In genomic region chr17:78997881-78998280, GRCh38 we compare ENCODE assay signal across 19 cellular contexts. TPM values are rescaled to one million over a fixed set of nuclear protein-coding genes. Genes with fewer than 3 reads are reported as not detected.
A peak's percentile ranks its signal among the peaks of the same experiment; 100 is the strongest.
DNase-seq lines count a peak whose midpoint lies in the region; ATAC-seq, FAIRE-seq and TF ChIP-seq lines count a peak whose summit lies in the region.
"Had no signal": no experiment of that assay in that cellular context is flagged by ENCODE, and none has a peak within 500 bp of the region (broad histone marks: within the 10 kb centered on the region; RNA-seq: fewer than 3 reads in every experiment).

No MANE protein-coding gene starts in this region.

- DNase-seq in activated CD4-positive, alpha-beta T cell treated with anti-CD3 and anti-CD28 coated beads, Interleukin-2, amount 10 ng/mL, durations not matched to agents 7 days and 5 days = no peak
- no peak for DNase-seq in activated CD4-positive, alpha-beta T cell treated with anti-CD3 and anti-CD28 coated beads, Interleukin-2, amount 50 U/mL, for 1 hour
- DNase-seq in coronary artery (ENCODE audit: low spot score) (peak; percentile 72), HepG2 (ENCODE audit: low spot score) (no peak), transverse colon (no peak), upper lobe of left lung (no peak), MG63 (no peak)
- DNase-seq: 8988T; activated CD4-positive, alpha-beta T cell treated with anti-CD3 and anti-CD28 coated beads, Interleukin-2, amount 10 ng/mL, durations not matched to agents 24 days and 14 days; activated T-cell treated with anti-CD3 and anti-CD28 coated beads for 4 hours; DMS79; NCI-H1417; NCI-H82; stimulated activated CD4-positive, alpha-beta T cell treated with anti-CD3 and anti-CD28 coated beads, Interleukin-4, amount 100 ng/mL, for 1 hour had no signal

- WGBS in HepG2 (ENCODE audit: low lambda C conversion rate) = 94% methylated on average over 6 of the region's 6 CpGs
- 40 to 57% methylated on average over 4 to 6 of the region's 6 CpGs for WGBS in transverse colon (ENCODE audit: low coverage in 1 of 2), 2 donors
- WGBS in upper lobe of left lung, 2 donors = 72 to 86% methylated on average over 6 of the region's 6 CpGs

- H3K27ac ChIP-seq in coronary artery (peak overlapping the region; percentile 63 to 82), HepG2 (ENCODE audit: extremely low read length, insufficient read depth, low read length) (no peak overlapping the region), transverse colon (peak overlapping the region; percentile 81 to 89 (median 84)), upper lobe of left lung (peak overlapping the region in 2 of 4 donors; percentile 27 to 40)
- H3K27ac ChIP-seq: neutrophil had no signal

- H3K9me3 ChIP-seq in HepG2 (ENCODE audit: low read length) (no peaks in the 10 kb centered on the region), transverse colon (no peaks in the 10 kb centered on the region), upper lobe of left lung (no peaks in the 10 kb centered on the region), MG63 (no peaks in the 10 kb centered on the region)
- H3K9me3 ChIP-seq: neutrophil had no signal

- peak overlapping the region; percentile 41 for H3K27ac Mint-ChIP-seq in activated CD4-positive, alpha-beta T cell treated with anti-CD3 and anti-CD28 coated beads, Interleukin-2, amount 10 ng/mL, durations not matched to agents 7 days and 5 days
- H3K27ac Mint-ChIP-seq: activated CD4-positive, alpha-beta T cell treated with anti-CD3 and anti-CD28 coated beads, Interleukin-2, amount 10 ng/mL, durations not matched to agents 24 days and 14 days; activated naive CD4-positive, alpha-beta T cell treated with anti-CD3 and anti-CD28 coated beads, Interleukin-2, amount 50 U/mL, for 24 hours had no signal

- no peak overlapping the region for H3K9ac ChIP-seq in HepG2 (ENCODE audit: insufficient read depth, low read depth, low read length)

- peaks cover 3% of the 10 kb centered on the region; the same call in 1 of the 2 replicates for H3K4me1 ChIP-seq in HepG2 (ENCODE audit: insufficient read depth, low read length)
- H3K4me1 ChIP-seq in transverse colon = peaks cover 6 to 94% (median 84%) of the 10 kb centered on the region in 4 donors
- peaks cover 8 to 42% (median 14%) of the 10 kb centered on the region in 4 donors for H3K4me1 ChIP-seq in upper lobe of left lung

- ATAC-seq in HepG2 (no peak), upper lobe of left lung (ENCODE audit: low FRiP score in 2 of 2) (no peak), HG02798 (IDR thresholded peaks at IDR 0.05; ENCODE audit: poor library complexity, unreplicated experiment) (no peak)

- H3K79me2 ChIP-seq in HepG2 (ENCODE audit: insufficient read depth, low read length) = peaks cover 21% of the 10 kb centered on the region

- in situ Hi-C loops in HepG2 (cut with HindIII; ENCODE audit: extremely low pct_ligation_motif_present, low pct_unique_long_range_greater_than_20kb) (no loop called here), transverse colon (cut with MboI; ENCODE audit: low pct_ligation_motif_present in 1 of 4, low pct_unique_long_range_greater_than_20kb in 1 of 4, low sequenced_read_pairs in 3 of 4) (no loop called here)

- no peak for TF ChIP-seq CTCF in coronary artery (IDR thresholded peaks at IDR 0.05)
- no peak for TF ChIP-seq CTCF in HepG2 (CRISPR knock-in tag; IDR thresholded peaks at IDR 0.05)
- no peak for TF ChIP-seq CTCF in transverse colon (IDR thresholded peaks at IDR 0.05)
- TF ChIP-seq CTCF in upper lobe of left lung (IDR thresholded peaks at IDR 0.05) = no peak

- H3K9me3 Mint-ChIP-seq in activated CD4-positive, alpha-beta T cell treated with anti-CD3 and anti-CD28 coated beads, Interleukin-2, amount 10 ng/mL, durations not matched to agents 7 days and 5 days = no peaks in the 10 kb centered on the region
- H3K9me3 Mint-ChIP-seq: activated CD4-positive, alpha-beta T cell treated with anti-CD3 and anti-CD28 coated beads, Interleukin-2, amount 10 ng/mL, durations not matched to agents 24 days and 14 days; activated naive CD4-positive, alpha-beta T cell treated with anti-CD3 and anti-CD28 coated beads, Interleukin-2, amount 50 U/mL, for 24 hours had no signal

- intact Hi-C loops in HepG2 (cut with micrococcal nuclease; ENCODE audit: unreplicated experiment) (no loop called here), transverse colon (cut with DNase I; ENCODE audit: low total_unique reads) (no loop called here)

- TF ChIP-seq RAD21 in HepG2 (CRISPR knock-in tag; IDR thresholded peaks at IDR 0.05) = no peak

- H3K4me2 ChIP-seq in HepG2 (ENCODE audit: low read depth, low read length) = no peak overlapping the region

- CTCF ChIA-PET in activated CD4-positive, alpha-beta T cell treated with anti-CD3 and anti-CD28 coated beads, Interleukin-2, amount 10 ng/mL, durations not matched to agents 7 days and 5 days (lab: Charles Lee) = no interaction called here
- CTCF ChIA-PET in HepG2 (lab: Yijun Ruan, JAX; ENCODE audit: low intra/inter-chr PET ratio, low total read pairs) = no interaction called here

- H3K36me3 ChIP-seq in HepG2 (replicated peaks in 1 of 2; ENCODE audit: control insufficient read depth in 1 of 2, insufficient read depth in 2 of 2, low read length in 2 of 2) (peaks cover 34 to 68% of the 10 kb centered on the region in 2 experiments), transverse colon (peaks cover 0 to 10% (median 0%) of the 10 kb centered on the region in 4 donors), upper lobe of left lung (peaks cover 6 to 78% (median 51%) of the 10 kb centered on the region in 4 donors), MG63 (peaks cover 62% of the 10 kb centered on the region)

- no peak for FAIRE-seq in HepG2 (lab: Jason Lieb, UNC)
- FAIRE-seq: GM18507, GM19239 had no signal

- H2AFZ ChIP-seq in HepG2 (ENCODE audit: low read length) = no peak overlapping the region

- TF ChIP-seq EP300 in HepG2 (IDR thresholded peaks at IDR 0.05; ENCODE audit: low read depth in 2 of 2, low read length in 2 of 2) (no peak), HepG2 (CRISPR knock-in tag; IDR thresholded peaks at IDR 0.05; ENCODE audit: borderline replicate concordance) (no peak), transverse colon (IDR thresholded peaks at IDR 0.05; ENCODE audit: low read depth) (no peak), upper lobe of left lung (IDR thresholded peaks at IDR 0.05) (no peak)

- no peaks in the 10 kb centered on the region for H3K27me3 Mint-ChIP-seq in activated CD4-positive, alpha-beta T cell treated with anti-CD3 and anti-CD28 coated beads, Interleukin-2, amount 10 ng/mL, durations not matched to agents 7 days and 5 days
- H3K27me3 Mint-ChIP-seq: activated CD4-positive, alpha-beta T cell treated with anti-CD3 and anti-CD28 coated beads, Interleukin-2, amount 10 ng/mL, durations not matched to agents 24 days and 14 days; activated naive CD4-positive, alpha-beta T cell treated with anti-CD3 and anti-CD28 coated beads, Interleukin-2, amount 50 U/mL, for 24 hours had no signal

- peaks cover 39% of the 10 kb centered on the region for H3K36me3 Mint-ChIP-seq in activated CD4-positive, alpha-beta T cell treated with anti-CD3 and anti-CD28 coated beads, Interleukin-2, amount 10 ng/mL, durations not matched to agents 7 days and 5 days (ENCODE audit: low read depth)
- H3K36me3 Mint-ChIP-seq: activated naive CD4-positive, alpha-beta T cell treated with anti-CD3 and anti-CD28 coated beads, Interleukin-2, amount 50 U/mL, for 24 hours had no signal

- H3K4me3 ChIP-seq in coronary artery (peak overlapping the region; percentile 7), HepG2 (replicated peaks in 1 of 3; ENCODE audit: insufficient read depth in 1 of 3, low read depth in 2 of 3, low read length in 3 of 3) (no peak overlapping the region), transverse colon (no peak overlapping the region), upper lobe of left lung (no peak overlapping the region), MG63 (no peak overlapping the region)

- no peak overlapping the region for H3K4me3 Mint-ChIP-seq in activated CD4-positive, alpha-beta T cell treated with anti-CD3 and anti-CD28 coated beads, Interleukin-2, amount 10 ng/mL, durations not matched to agents 7 days and 5 days
- H3K4me3 Mint-ChIP-seq: activated CD4-positive, alpha-beta T cell treated with anti-CD3 and anti-CD28 coated beads, Interleukin-2, amount 10 ng/mL, durations not matched to agents 24 days and 14 days; activated naive CD4-positive, alpha-beta T cell treated with anti-CD3 and anti-CD28 coated beads, Interleukin-2, amount 50 U/mL, for 24 hours had no signal

- TF ChIP-seq POLR2A in HepG2 (IDR thresholded peaks at IDR 0.05; ENCODE audit: insufficient read depth in 1 of 2, low read depth in 2 of 2, low read length in 2 of 2) (no peak), transverse colon (IDR thresholded peaks at IDR 0.05) (no peak), upper lobe of left lung (IDR thresholded peaks at IDR 0.05) (no peak)

- BruUV-seq in HepG2 (replicated peaks; lab: Mats Ljungman, UMichigan) = no TSS peak

- H3K4me1 Mint-ChIP-seq in activated CD4-positive, alpha-beta T cell treated with anti-CD3 and anti-CD28 coated beads, Interleukin-2, amount 10 ng/mL, durations not matched to agents 7 days and 5 days = peaks cover 13% of the 10 kb centered on the region

- POLR2A ChIA-PET in activated CD4-positive, alpha-beta T cell treated with anti-CD3 and anti-CD28 coated beads, Interleukin-2, amount 10 ng/mL, durations not matched to agents 7 days and 5 days (lab: Charles Lee) = no interaction called here
- POLR2A ChIA-PET in HepG2 (lab: Yijun Ruan, JAX) = no interaction called here

- H4K20me1 ChIP-seq in HepG2 (ENCODE audit: insufficient read depth, low read length) = no peaks in the 10 kb centered on the region; the same call in 1 of the 2 replicates

- H3K27me3 ChIP-seq in HepG2 (ENCODE audit: control insufficient read depth in 1 of 2, insufficient read depth in 2 of 2, low read length in 2 of 2) = no peaks in the 10 kb centered on the region
- no peaks in the 10 kb centered on the region for H3K27me3 ChIP-seq in transverse colon
- no peaks in the 10 kb centered on the region for H3K27me3 ChIP-seq in upper lobe of left lung
- H3K27me3 ChIP-seq in MG63 = no peaks in the 10 kb centered on the region
- H3K27me3 ChIP-seq: neutrophil had no signal

RNA-seq across cellular contexts. Expression of gene CANT1, which starts 11.7 kb away (rescaled TPM):
- total RNA-seq in activated CD4-positive, alpha-beta T cell treated with anti-CD3 and anti-CD28 coated beads, Interleukin-2, amount 10 ng/mL, durations not matched to agents 7 days and 5 days = 10 to 100 TPM; 68.1 to 71.5 TPM
- 24.9 and 34.1 TPM in 2 replicates for total RNA-seq in HepG2 (2016; rRNA removed; fragmentation: Illumina TruSeq; extraction: Trizol)
- total RNA-seq in HepG2 (2016; cell fraction: cytosol; rRNA removed; fragmentation: Illumina TruSeq; extraction: Trizol; ENCODE audit: low read depth) = 4.7 and 7.2 TPM in 2 replicates
- total RNA-seq in HepG2 (2016; cell fraction: insoluble cytoplasmic fraction; rRNA removed; fragmentation: Illumina TruSeq; extraction: Trizol) = 22.7 and 35.6 TPM in 2 replicates
- total RNA-seq in HepG2 (2016; cell fraction: membrane; rRNA removed; fragmentation: Illumina TruSeq; extraction: Trizol) = 18.3 and 22.7 TPM in 2 replicates
- 34.4 and 36.1 TPM in 2 replicates for total RNA-seq in HepG2 (2016; cell fraction: nucleus; rRNA removed; fragmentation: Illumina TruSeq; extraction: Trizol)
- 42.1 and 42.6 TPM in 2 replicates for polyA plus RNA-seq in HepG2 (2011; rRNA removed)
- polyA plus RNA-seq in HepG2 (2011; cell fraction: cytosol; rRNA removed) = 32.0 and 42.2 TPM in 2 replicates
- 39.8 and 43.1 TPM in 2 replicates for polyA plus RNA-seq in HepG2 (2011; cell fraction: nucleus; rRNA removed)
- polyA plus RNA-seq in HepG2 (2012) = 25.0 and 32.7 TPM in 2 replicates
- polyA plus RNA-seq in HepG2 (2016; cell fraction: cytosol; fragmentation: Illumina TruSeq; extraction: Trizol; ENCODE audit: low read depth) = 5.6 TPM in 2 replicates
- polyA plus RNA-seq in HepG2 (2016; cell fraction: insoluble cytoplasmic fraction; fragmentation: Illumina TruSeq; extraction: Trizol; ENCODE audit: low read depth) = 23.0 and 24.4 TPM in 2 replicates
- polyA plus RNA-seq in HepG2 (2016; cell fraction: membrane; fragmentation: Illumina TruSeq; extraction: Trizol; ENCODE audit: low read depth) = 13.8 and 16.2 TPM in 2 replicates
- polyA plus RNA-seq in HepG2 (2016; cell fraction: nucleus; fragmentation: Illumina TruSeq; extraction: Trizol; ENCODE audit: insufficient read depth, low read depth) = 44.9 and 45.4 TPM in 2 replicates
- polyA minus RNA-seq in HepG2 (2011; rRNA and poly(A)+ RNA removed; ENCODE audit: low replicate concordance) = 46.8 and 73.3 TPM in 2 replicates
- 34.5 and 40.3 TPM in 2 replicates for polyA minus RNA-seq in HepG2 (2011; cell fraction: cytosol; rRNA and poly(A)+ RNA removed)
- 27.8 and 31.3 TPM in 2 replicates for polyA minus RNA-seq in HepG2 (2011; cell fraction: nucleus; rRNA and poly(A)+ RNA removed)
- total RNA-seq in transverse colon = 100 to 1,000 TPM in 3 of 4 donors, 10 to 100 TPM in 1; 89.4 to 231 (median 138) TPM
- 10 to 100 TPM; 19.5 to 77.8 (median 38.6) TPM for total RNA-seq in upper lobe of left lung
- 107 and 112 TPM in 2 replicates for total RNA-seq in MG63 (2014; rRNA removed; shearing (Covaris generic); ENCODE audit: low replicate concordance)

RNA-seq across cellular contexts. Expression of gene LGALS3BP, which starts 18.2 kb away (rescaled TPM):
- total RNA-seq in activated CD4-positive, alpha-beta T cell treated with anti-CD3 and anti-CD28 coated beads, Interleukin-2, amount 10 ng/mL, durations not matched to agents 7 days and 5 days = 100 to 1,000 TPM; 269 to 284 TPM
- total RNA-seq in HepG2 (2016; rRNA removed; fragmentation: Illumina TruSeq; extraction: Trizol) (116 and 332 TPM in 2 replicates), transverse colon (1,000 to 10,000 TPM in 2 of 4 donors, 100 to 1,000 TPM in 2; 796 to 1,440 (median 1,077) TPM), upper lobe of left lung (1,000 to 10,000 TPM in 1 of 6 donors, 100 to 1,000 TPM in 5; 257 to 1,111 (median 533) TPM)
- total RNA-seq in HepG2 (2016; cell fraction: cytosol; rRNA removed; fragmentation: Illumina TruSeq; extraction: Trizol; ENCODE audit: low read depth) = 62.3 and 63.4 TPM in 2 replicates
- total RNA-seq in HepG2 (2016; cell fraction: insoluble cytoplasmic fraction; rRNA removed; fragmentation: Illumina TruSeq; extraction: Trizol) = 116 and 342 TPM in 2 replicates
- 57.6 and 60.1 TPM in 2 replicates for total RNA-seq in HepG2 (2016; cell fraction: membrane; rRNA removed; fragmentation: Illumina TruSeq; extraction: Trizol)
- total RNA-seq in HepG2 (2016; cell fraction: nucleus; rRNA removed; fragmentation: Illumina TruSeq; extraction: Trizol) = 311 and 384 TPM in 2 replicates
- polyA plus RNA-seq in HepG2 (2011; rRNA removed) = 137 and 185 TPM in 2 replicates
- 89.4 and 111 TPM in 2 replicates for polyA plus RNA-seq in HepG2 (2011; cell fraction: cytosol; rRNA removed)
- 667 and 704 TPM in 2 replicates for polyA plus RNA-seq in HepG2 (2011; cell fraction: nucleus; rRNA removed)
- polyA plus RNA-seq in HepG2 (2012) = 341 and 458 TPM in 2 replicates
- polyA plus RNA-seq in HepG2 (2016; cell fraction: cytosol; fragmentation: Illumina TruSeq; extraction: Trizol; ENCODE audit: low read depth) = 36.8 and 37.2 TPM in 2 replicates
- polyA plus RNA-seq in HepG2 (2016; cell fraction: insoluble cytoplasmic fraction; fragmentation: Illumina TruSeq; extraction: Trizol; ENCODE audit: low read depth) = 103 and 140 TPM in 2 replicates
- polyA plus RNA-seq in HepG2 (2016; cell fraction: membrane; fragmentation: Illumina TruSeq; extraction: Trizol; ENCODE audit: low read depth) = 41.5 and 48.5 TPM in 2 replicates
- 669 and 711 TPM in 2 replicates for polyA plus RNA-seq in HepG2 (2016; cell fraction: nucleus; fragmentation: Illumina TruSeq; extraction: Trizol; ENCODE audit: insufficient read depth, low read depth)
- 165 and 565 TPM in 2 replicates for polyA minus RNA-seq in HepG2 (2011; rRNA and poly(A)+ RNA removed; ENCODE audit: low replicate concordance)
- polyA minus RNA-seq in HepG2 (2011; cell fraction: cytosol; rRNA and poly(A)+ RNA removed) = 316 and 377 TPM in 2 replicates
- 112 and 148 TPM in 2 replicates for polyA minus RNA-seq in HepG2 (2011; cell fraction: nucleus; rRNA and poly(A)+ RNA removed)
- total RNA-seq in MG63 (2014; rRNA removed; shearing (Covaris generic); ENCODE audit: low replicate concordance) = 204 and 434 TPM in 2 replicates

RNA-seq across cellular contexts. Expression of gene C1QTNF1, which starts 26.1 kb away (rescaled TPM):
- not detected for total RNA-seq in activated CD4-positive, alpha-beta T cell treated with anti-CD3 and anti-CD28 coated beads, Interleukin-2, amount 10 ng/mL, durations not matched to agents 7 days and 5 days
- total RNA-seq in HepG2 (2016; rRNA removed; fragmentation: Illumina TruSeq; extraction: Trizol) (0.18 and 0.36 TPM in 2 replicates), transverse colon (10 to 100 TPM in 2 of 4 donors, 1 to 10 TPM in 2; 5.4 to 35.5 (median 12.0) TPM), upper lobe of left lung (10 to 100 TPM in 4 of 6 donors, 1 to 10 TPM in 2; 9.3 to 30.4 (median 14.1) TPM)
- total RNA-seq in HepG2 (2016; cell fraction: cytosol; rRNA removed; fragmentation: Illumina TruSeq; extraction: Trizol; ENCODE audit: low read depth) = 0.30 TPM in 1 of 2 replicates, not detected in the other
- total RNA-seq in HepG2 (2016; cell fraction: insoluble cytoplasmic fraction; rRNA removed; fragmentation: Illumina TruSeq; extraction: Trizol) = 0.10 and 0.58 TPM in 2 replicates
- total RNA-seq in HepG2 (2016; cell fraction: membrane; rRNA removed; fragmentation: Illumina TruSeq; extraction: Trizol) = 0.06 and 0.31 TPM in 2 replicates
- total RNA-seq in HepG2 (2016; cell fraction: nucleus; rRNA removed; fragmentation: Illumina TruSeq; extraction: Trizol) = 0.56 and 0.90 TPM in 2 replicates
- polyA plus RNA-seq in HepG2 (2011; rRNA removed) = 0.86 and 2.1 TPM in 2 replicates
- polyA plus RNA-seq in HepG2 (2011; cell fraction: cytosol; rRNA removed) = 0.94 and 1.2 TPM in 2 replicates
- polyA plus RNA-seq in HepG2 (2011; cell fraction: nucleus; rRNA removed) = 1.4 TPM in 2 replicates
- polyA plus RNA-seq in HepG2 (2012) = 1.0 and 1.5 TPM in 2 replicates
- polyA plus RNA-seq in HepG2 (2016; cell fraction: cytosol; fragmentation: Illumina TruSeq; extraction: Trizol; ENCODE audit: low read depth) = 0.08 TPM in 1 of 2 replicates, not detected in the other
- 0.12 and 0.25 TPM in 2 replicates for polyA plus RNA-seq in HepG2 (2016; cell fraction: insoluble cytoplasmic fraction; fragmentation: Illumina TruSeq; extraction: Trizol; ENCODE audit: low read depth)
- polyA plus RNA-seq in HepG2 (2016; cell fraction: membrane; fragmentation: Illumina TruSeq; extraction: Trizol; ENCODE audit: low read depth) = 0.09 and 0.17 TPM in 2 replicates
- polyA plus RNA-seq in HepG2 (2016; cell fraction: nucleus; fragmentation: Illumina TruSeq; extraction: Trizol; ENCODE audit: insufficient read depth, low read depth) = 0.45 and 0.55 TPM in 2 replicates
- 2.2 TPM in 1 of 2 replicates, not detected in the other for polyA minus RNA-seq in HepG2 (2011; rRNA and poly(A)+ RNA removed; ENCODE audit: low replicate concordance)
- polyA minus RNA-seq in HepG2 (2011; cell fraction: cytosol; rRNA and poly(A)+ RNA removed) = 0.59 and 0.70 TPM in 2 replicates
- polyA minus RNA-seq in HepG2 (2011; cell fraction: nucleus; rRNA and poly(A)+ RNA removed) = 1.6 and 2.2 TPM in 2 replicates
- 23.1 and 38.4 TPM in 2 replicates for total RNA-seq in MG63 (2014; rRNA removed; shearing (Covaris generic); ENCODE audit: low replicate concordance)
- total RNA-seq: activated CD4-positive, alpha-beta T cell treated with anti-CD3 and anti-CD28 coated beads, Interleukin-2, amount 10 ng/mL, durations not matched to agents 24 days and 14 days had no signal
